13 cellular contexts compared by ENCODE assay signal in the genomic region with DNA sequence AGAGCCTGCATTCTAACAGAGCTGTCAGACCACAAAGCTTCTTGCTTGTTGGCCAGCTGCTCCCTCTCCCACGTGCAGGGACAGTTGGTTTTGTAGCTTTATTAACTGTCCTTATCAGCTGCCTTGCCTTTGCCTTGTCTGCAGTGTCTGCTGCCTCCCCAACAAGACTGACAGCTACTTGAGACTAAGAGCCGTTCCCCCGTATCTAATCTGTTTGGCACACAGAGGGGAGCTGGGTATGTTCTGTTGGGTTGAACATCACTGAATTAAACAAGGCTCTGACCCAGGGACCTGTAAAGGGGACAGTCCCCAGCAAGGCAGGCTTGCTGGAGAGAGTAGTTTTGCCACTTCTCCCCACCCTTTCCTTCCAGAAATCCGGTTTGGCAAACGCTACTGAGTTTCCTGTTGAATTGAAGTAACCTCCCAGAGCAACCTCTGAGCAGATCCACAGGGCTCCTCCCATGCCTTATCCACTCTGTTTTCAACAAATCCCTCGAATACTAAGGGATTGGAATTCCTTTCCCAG.
DNase-seq lines count a peak whose midpoint lies in the region; ATAC-seq and TF ChIP-seq lines count a peak whose summit lies in the region.
"Had no signal": no experiment of that assay in that cellular context is flagged by ENCODE, and none has a peak within 500 bp of the region (broad histone marks: within the 10 kb centered on the region; RNA-seq: fewer than 3 reads in every experiment).

No MANE protein-coding gene starts in this region.

- peaks cover 0 to 8% (median 2%) of the 10 kb centered on the region in 5 donors for H3K27me3 Mint-ChIP-seq in naive thymus-derived CD8-positive, alpha-beta T cell

- ATAC-seq in naive thymus-derived CD8-positive, alpha-beta T cell: no peak

- H3K36me3 Mint-ChIP-seq in naive thymus-derived CD8-positive, alpha-beta T cell: no peaks in the 10 kb centered on the region

- TF ChIP-seq POLR2A in stomach (IDR thresholded peaks at IDR 0.05): no peak

- H3K27me3 ChIP-seq in MG63 (no peaks in the 10 kb centered on the region), ectodermal cell (ENCODE audit: control insufficient read depth, insufficient read depth, low read length, poor library complexity, severe bottlenecking) (no peaks in the 10 kb centered on the region), stomach (peaks cover 0 to 15% (median 4%) of the 10 kb centered on the region in 3 donors)

- intact Hi-C loops in stomach (cut with DNase I; ENCODE audit: low total_unique reads): no loop called here

- no peak overlapping the region for H3K4me3 ChIP-seq in MG63
- H3K4me3 ChIP-seq in ectodermal cell (ENCODE audit: insufficient read depth, low read depth, low read length): no peak overlapping the region
- H3K4me3 ChIP-seq in stomach: no peak overlapping the region
- H3K4me3 ChIP-seq: coronary artery, SK-N-MC had no signal

- no peaks in the 10 kb centered on the region for H3K4me1 Mint-ChIP-seq in naive thymus-derived CD8-positive, alpha-beta T cell

- H3K9me3 ChIP-seq in MG63 (no peaks in the 10 kb centered on the region), ectodermal cell (ENCODE audit: control insufficient read depth, low read length) (no peaks in the 10 kb centered on the region), stomach (no peaks in the 10 kb centered on the region)

- peaks cover 13% of the 10 kb centered on the region for H3K4me1 ChIP-seq in ectodermal cell (ENCODE audit: control insufficient read depth, insufficient read depth, low read length)
- peaks cover 8 to 26% (median 12%) of the 10 kb centered on the region in 4 donors for H3K4me1 ChIP-seq in stomach

- WGBS in ectodermal cell, 2 experiments: 36 to 41% methylated on average over 6 of the region's 6 CpGs
- WGBS in stomach, 5 donors: 5 to 10% (median 6%) methylated on average over 6 of the region's 6 CpGs

- no peak overlapping the region for H3K27ac Mint-ChIP-seq in naive thymus-derived CD8-positive, alpha-beta T cell

- no peak for TF ChIP-seq EP300 in stomach (IDR thresholded peaks at IDR 0.05)

- POLR2A ChIA-PET in naive thymus-derived CD8-positive, alpha-beta T cell (lab: Charles Lee): no interaction called here
- POLR2A ChIA-PET in RWPE1 (lab: Yijun Ruan, JAX; ENCODE audit: low non-redundant PET): no interaction called here

- TF ChIP-seq CTCF in stomach (IDR thresholded peaks at IDR 0.05) (no peak), RWPE1 (conservative IDR thresholded peaks at IDR 0.05; ENCODE audit: low read depth) (no peak)

- peak overlapping the region; percentile 10 for H3K27ac ChIP-seq in ectodermal cell (ENCODE audit: insufficient read depth, low read depth, low read length, poor library complexity, severe bottlenecking)
- peak overlapping the region in 1 of 5 donors; percentile 11 for H3K27ac ChIP-seq in stomach
- no peak overlapping the region for H3K27ac ChIP-seq in RWPE1
- H3K27ac ChIP-seq: SK-N-MC had no signal

- H3K4me3 Mint-ChIP-seq in naive thymus-derived CD8-positive, alpha-beta T cell: no peak overlapping the region

- H3K36me3 ChIP-seq in MG63 (no peaks in the 10 kb centered on the region), ectodermal cell (ENCODE audit: control insufficient read depth, insufficient read depth, low read length) (no peaks in the 10 kb centered on the region), stomach (no peaks in the 10 kb centered on the region)

- CTCF ChIA-PET in RWPE1 (lab: Yijun Ruan, JAX): interaction anchor here (0.5 to 0.8 kb wide), 7 partner anchors 75 to 983 kb away, joined by 3 to 6 read pairs (median 3); no protein-coding TSS in a partner anchor

- H3K9me3 Mint-ChIP-seq in naive thymus-derived CD8-positive, alpha-beta T cell: no peaks in the 10 kb centered on the region

- DNase-seq in MG63 (peak; percentile 18), left kidney (ENCODE audit: low read depth, low spot score) (peak; percentile 53), stomach (peak; percentile 40), SK-N-DZ (ENCODE audit: low spot score) (no peak), nucleus accumbens (lab: John Stamatoyannopoulos, UW) (no peak), RWPE1 (ENCODE audit: low spot score) (no peak)
- no peak for DNase-seq in naive thymus-derived CD8-positive, alpha-beta T cell
- DNase-seq: activated CD4-positive, alpha-beta T cell treated with anti-CD3 and anti-CD28 coated beads, Interleukin-2, amount 50 U/mL, for 1 hour; activated gamma-delta T cell treated with Interleukin-2 at 50 U/mL for 16 hours; NCI-H446 had no signal

Comparison
In these comparisons a context has a peak if more than half of its experiments do, and no peak if none do; other contexts are left out.
1. DNase-seq: peak in MG63 (single experiment), left kidney (single experiment) and stomach (single experiment); none in SK-N-DZ (single experiment), nucleus accumbens (0 of 56), naive thymus-derived CD8-positive, alpha-beta T cell (0 of 10) and RWPE1 (single experiment).